26 cellular contexts compared by ENCODE assay signal in the genomic region with DNA sequence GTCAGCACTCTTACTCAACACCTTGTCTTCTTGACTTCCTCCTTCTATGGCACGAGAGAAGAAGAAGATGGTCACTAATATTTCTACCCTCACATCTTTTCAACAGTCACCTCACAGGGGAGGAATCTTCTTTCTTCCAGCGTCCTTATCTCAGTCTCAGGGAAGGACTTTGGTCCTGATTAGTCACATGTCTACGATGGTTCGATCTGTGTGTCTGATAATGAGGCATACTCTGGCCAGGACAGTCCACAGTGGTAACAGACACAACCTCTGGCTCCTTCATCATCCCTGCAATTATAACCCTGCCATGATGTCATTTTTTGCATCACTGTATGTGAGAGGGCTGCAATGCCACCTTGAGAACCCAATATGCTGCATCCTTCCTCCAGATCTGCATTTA. TPM values are rescaled to one million over a fixed set of nuclear protein-coding genes. Genes with fewer than 3 reads are reported as not detected.
"Had no signal": no experiment of that assay in that cellular context is flagged by ENCODE, and none has a peak within 500 bp of the region (broad histone marks: within the 10 kb centered on the region; RNA-seq: fewer than 3 reads in every experiment).

No MANE protein-coding gene starts in this region.

- H3K9me3 ChIP-seq: adrenal gland, SJSA1 had no signal

- DNase-seq: activated CD4-positive, alpha-beta T cell treated with anti-CD3 and anti-CD28 coated beads for 4 hours; activated CD8-positive, alpha-beta memory T cell treated with anti-CD3 and anti-CD28 coated beads, Interleukin-2, amount 50 U/mL, for 4 hours; activated CD8-positive, alpha-beta T cell treated with anti-CD3 and anti-CD28 coated beads for 36 hours; activated naive CD4-positive, alpha-beta T cell treated with anti-CD3 and anti-CD28 coated beads, Interleukin-2, amount 50 U/mL, for 16 hours; activated naive CD8-positive, alpha-beta T cell treated with anti-CD3 and anti-CD28 coated beads, Interleukin-2, amount 10 ng/mL, durations not matched to agents 7 days and 5 days; activated T-cell treated with anti-CD3 and anti-CD28 coated beads, Interleukin-2, amount 50 U/mL, for 72 hours; adrenal gland; anterior cingulate cortex; cerebellar nuclear complex; NCI-H1048; NCI-H1930; NCI-H2171; NCI-H2227 treated with DMSO at 0.1 percent for 48 hours; NCI-H526; NCI-H774; PC-3; SHP77; T-helper 17 cell; T-helper 9 cell had no signal

- H3K4me3 ChIP-seq: adrenal gland, SJSA1 had no signal

- H3K27ac ChIP-seq: adrenal gland, KMS-11, SJSA1 had no signal

- H3K36me3 ChIP-seq: adrenal gland, SJSA1 had no signal

- H3K27me3 ChIP-seq: adrenal gland, SJSA1 had no signal

- FAIRE-seq: RCC 7860, TTC549 had no signal

- ATAC-seq: activated CD4-positive, CD25-positive, alpha-beta regulatory T cell treated with anti-CD3 and anti-CD28 coated beads, Interleukin-2, amount 50 U/mL, for 24 hours; activated CD8-positive, alpha-beta T cell treated with anti-CD3 and anti-CD28 coated beads for 36 hours; activated T-cell treated with anti-CD3 and anti-CD28 coated beads, Interleukin-2, amount 50 U/mL, for 72 hours; PC-3; SK-N-SH treated with all-trans-retinoic acid at 6 μM for 48 hours; T-helper 17 cell had no signal

- H3K9ac ChIP-seq: KMS-11 had no signal

- H3K4me1 ChIP-seq: adrenal gland, SJSA1 had no signal

- H3K4me2 ChIP-seq: KMS-11 had no signal

RNA-seq across cellular contexts. Expression of a gene that starts 15.9 kb away (rescaled TPM):
- total RNA-seq: activated CD8-positive, alpha-beta T cell treated with anti-CD3 and anti-CD28 coated beads for 36 hours; MCF 10A; PC-3; SJSA1 had no signal
